15 cellular contexts compared by ENCODE assay signal in genomic region chr14:106227793-106228192, GRCh38.
"Had no signal": no experiment of that assay in that cellular context is flagged by ENCODE, and none has a peak within 500 bp of the region (broad histone marks: within the 10 kb centered on the region; RNA-seq: fewer than 3 reads in every experiment).

No MANE protein-coding gene starts in this region.

- H3K27ac ChIP-seq: left lung, sigmoid colon, testis, vagina had no signal

- H3K4me3 Mint-ChIP-seq: effector memory CD8-positive, alpha-beta T cell; immature natural killer cell; natural killer cell; stimulated activated memory B cell treated with anti-CD40 and anti-IgM and Interleukin-4, amounts not matched to agents 10 μg/mL and 1 μg/mL and 100 μg/mL, for 72 hours; type B pancreatic cell had no signal

- H3K27me3 Mint-ChIP-seq: activated CD4-positive, alpha-beta T cell treated with anti-CD3 and anti-CD28 coated beads, Interleukin-2, amount 10 ng/mL, durations not matched to agents 7 days and 5 days; type B pancreatic cell had no signal

- H3K4me3 ChIP-seq: left lung, sigmoid colon, smooth muscle cell, testis, vagina had no signal

- H3K4me1 Mint-ChIP-seq: stimulated activated memory B cell treated with anti-CD40 and anti-IgM and Interleukin-4, amounts not matched to agents 10 μg/mL and 1 μg/mL and 100 μg/mL, for 72 hours had no signal

- H3K27ac Mint-ChIP-seq: effector memory CD8-positive, alpha-beta T cell; stimulated activated memory B cell treated with anti-CD40 and anti-IgM and Interleukin-4, amounts not matched to agents 10 μg/mL and 1 μg/mL and 100 μg/mL, for 72 hours; type B pancreatic cell had no signal

- H3K36me3 Mint-ChIP-seq: immature natural killer cell; natural killer cell; stimulated activated memory B cell treated with anti-CD40 and anti-IgM and Interleukin-4, amounts not matched to agents 10 μg/mL and 1 μg/mL and 100 μg/mL, for 72 hours; type B pancreatic cell had no signal

- H3K9me3 ChIP-seq: left lung, sigmoid colon, testis, vagina had no signal

- H3K9me3 Mint-ChIP-seq: activated T-helper 2 cell treated with anti-CD3 and anti-CD28 coated beads, Interferon-gamma antibody, Interleukin-2, Interleukin-4, amounts not matched to agents 10 μg/mL and 5 μg/mL and 100 μg/mL, durations not matched to agents 14 hours and 24 hours and 36 hours; effector memory CD8-positive, alpha-beta T cell; immature natural killer cell; natural killer cell; stimulated activated memory B cell treated with anti-CD40 and anti-IgM and Interleukin-4, amounts not matched to agents 10 μg/mL and 1 μg/mL and 100 μg/mL, for 72 hours had no signal

- H3K27me3 ChIP-seq: left lung, testis, vagina had no signal

- ATAC-seq: esophagus mucosa; left lung; stimulated activated memory B cell treated with anti-CD40 and anti-IgM and Interleukin-4, amounts not matched to agents 10 μg/mL and 1 μg/mL and 100 μg/mL, for 72 hours had no signal

- H3K4me1 ChIP-seq: left lung, sigmoid colon, testis, vagina had no signal

- DNase-seq: activated T-cell treated with anti-CD3 and anti-CD28 coated beads, Interleukin-2, amount 50 U/mL, for 1 hour; effector memory CD8-positive, alpha-beta T cell; foreskin melanocyte; immature natural killer cell; left lung; natural killer cell; sigmoid colon; testis had no signal

- H3K36me3 ChIP-seq: left lung, sigmoid colon, vagina had no signal
